In genomic region chr10:68959695-68960524, GRCh38 we compare ENCODE assay signal across 15 cellular contexts. TPM values are rescaled to one million over a fixed set of nuclear protein-coding genes. Genes with fewer than 3 reads are reported as not detected.
DNase-seq lines count a peak whose midpoint lies in the region; ATAC-seq, FAIRE-seq and TF ChIP-seq lines count a peak whose summit lies in the region.
"Had no signal": no experiment of that assay in that cellular context is flagged by ENCODE, and none has a peak within 500 bp of the region (broad histone marks: within the 10 kb centered on the region; RNA-seq: fewer than 3 reads in every experiment).

No MANE protein-coding gene starts in this region.

- no peak overlapping the region for H4K91ac ChIP-seq in trophoblast cell (ENCODE audit: low read depth, low read length)

- no peak for FAIRE-seq in small intestine (lab: Jason Lieb, UNC)
- FAIRE-seq: GM19239 had no signal

- no peak overlapping the region for H3K14ac ChIP-seq in trophoblast cell (ENCODE audit: low read length)

- peak overlapping the region; percentile 88 for H3K27ac Mint-ChIP-seq in activated T-cell treated with anti-CD3 and anti-CD28 coated beads, Interleukin-2, amount 50 U/mL, for 24 hours
- H3K27ac Mint-ChIP-seq in activated naive CD8-positive, alpha-beta T cell treated with anti-CD3 and anti-CD28 coated beads for 36 hours, result peak overlapping the region; percentile 73
- H3K27ac Mint-ChIP-seq: type B pancreatic cell had no signal

- H3K27me3 ChIP-seq in trophoblast cell (ENCODE audit: insufficient read depth, low read length) (no peaks in the 10 kb centered on the region), small intestine (ENCODE audit: control insufficient read depth in 2 of 2, insufficient read depth in 2 of 2, low read length in 2 of 2) (no peaks in the 10 kb centered on the region)

- H3K9me3 Mint-ChIP-seq in activated T-cell treated with anti-CD3 and anti-CD28 coated beads, Interleukin-2, amount 50 U/mL, for 24 hours, result no peaks in the 10 kb centered on the region
- H3K9me3 Mint-ChIP-seq in activated naive CD8-positive, alpha-beta T cell treated with anti-CD3 and anti-CD28 coated beads for 36 hours, result no peaks in the 10 kb centered on the region
- H3K9me3 Mint-ChIP-seq: type B pancreatic cell had no signal

- H3K4me1 ChIP-seq in trophoblast cell (ENCODE audit: control insufficient read depth in 1 of 2, insufficient read depth in 2 of 2, low read length in 2 of 2) (peaks cover 0 to 2% of the 10 kb centered on the region in 2 experiments), small intestine (ENCODE audit: control insufficient read depth in 2 of 2, insufficient read depth in 1 of 2, low read depth in 1 of 2, low read length in 1 of 2) (peaks cover 1 to 2% of the 10 kb centered on the region in 2 donors), mucosa of descending colon (ENCODE audit: low read depth) (peaks cover 14% of the 10 kb centered on the region)
- H3K4me1 ChIP-seq: parathyroid adenoma had no signal

- no peak for ATAC-seq in mucosa of descending colon
- ATAC-seq: lower lobe of right lung had no signal

- TF ChIP-seq CTCF in NB4 (IDR thresholded peaks at IDR 0.05; ENCODE audit: low read depth, low read length) (no peak), mucosa of descending colon (IDR thresholded peaks at IDR 0.05) (no peak)

- intact Hi-C loops in mucosa of descending colon (cut with DNase I, micrococcal nuclease), result no loop called here

- H3K9me3 ChIP-seq in trophoblast cell (ENCODE audit: insufficient read depth, low read depth, low read length) (peaks cover 2% of the 10 kb centered on the region), small intestine (ENCODE audit: control insufficient read depth, low read depth) (no peaks in the 10 kb centered on the region), mucosa of descending colon (no peaks in the 10 kb centered on the region)
- H3K9me3 ChIP-seq: lower lobe of right lung had no signal

- no peak overlapping the region for H2AFZ ChIP-seq in trophoblast cell (ENCODE audit: insufficient read depth, low read length, poor library complexity)
- H2AFZ ChIP-seq: parathyroid adenoma had no signal

- peaks cover 53% of the 10 kb centered on the region for H3K4me1 Mint-ChIP-seq in activated T-cell treated with anti-CD3 and anti-CD28 coated beads, Interleukin-2, amount 50 U/mL, for 24 hours (ENCODE audit: low read depth)
- H3K4me1 Mint-ChIP-seq in activated naive CD8-positive, alpha-beta T cell treated with anti-CD3 and anti-CD28 coated beads for 36 hours, result peaks cover 38% of the 10 kb centered on the region

- no peak overlapping the region for H3K18ac ChIP-seq in trophoblast cell (ENCODE audit: low read length)

- H4K8ac ChIP-seq in trophoblast cell (ENCODE audit: low read depth, low read length), result no peak overlapping the region

- H3K36me3 ChIP-seq in trophoblast cell (ENCODE audit: control insufficient read depth in 1 of 2, insufficient read depth in 2 of 2, low read length in 2 of 2) (peaks cover 17 to 31% of the 10 kb centered on the region in 2 experiments), small intestine (ENCODE audit: control insufficient read depth in 2 of 2, insufficient read depth in 2 of 2, low read length in 2 of 2) (peaks cover 11 to 14% of the 10 kb centered on the region in 2 donors), mucosa of descending colon (ENCODE audit: low read depth) (no peaks in the 10 kb centered on the region)

- peak overlapping the region; percentile 85 for H3K4ac ChIP-seq in trophoblast cell (ENCODE audit: low read depth, low read length)

- no peak overlapping the region for H2BK120ac ChIP-seq in trophoblast cell (ENCODE audit: insufficient read depth, low read length, poor library complexity)

- H2BK5ac ChIP-seq in trophoblast cell (ENCODE audit: low read depth, low read length, poor library complexity), result no peak overlapping the region

- H3K4me3 ChIP-seq in NB4 (ENCODE audit: low read depth, low read length) (peak overlapping the region; percentile 85), trophoblast cell (ENCODE audit: low read depth, low read length) (no peak overlapping the region), small intestine (ENCODE audit: low read depth in 1 of 2, low read length in 2 of 2) (no peak overlapping the region), mucosa of descending colon (no peak overlapping the region)
- H3K4me3 ChIP-seq: lower lobe of right lung had no signal

- H3K79me2 ChIP-seq in trophoblast cell (ENCODE audit: control insufficient read depth, insufficient read depth, low read length, poor library complexity), result peaks cover 19% of the 10 kb centered on the region

- H3K23ac ChIP-seq in trophoblast cell (ENCODE audit: low read length), result no peak overlapping the region

- no peak overlapping the region for H4K12ac ChIP-seq in trophoblast cell (ENCODE audit: low read depth, low read length)

- H3K4me2 ChIP-seq in trophoblast cell (ENCODE audit: low read length), result no peak overlapping the region

- H2AK5ac ChIP-seq in trophoblast cell (ENCODE audit: low read length), result no peak overlapping the region

- no CpG with 5 or more reads among the region's 3 CpGs for WGBS in trophoblast cell (ENCODE audit: extremely low coverage, insufficient coverage, insufficient read length)
- 86 to 93% (median 91%) methylated on average over 3 of the region's 3 CpGs for WGBS in small intestine, 3 donors

- DNase-seq in activated T-cell treated with anti-CD3 and anti-CD28 coated beads, Interleukin-2, amount 50 U/mL, for 24 hours, result no peak
- no peak for DNase-seq in activated T-cell treated with anti-CD3 and anti-CD28 coated beads, Interleukin-2, amount 50 U/mL, for 1 hour
- DNase-seq in NB4 (ENCODE audit: low read depth) (no peak), trophoblast cell (no peak), HuH-7 (ENCODE audit: low spot score) (no peak), small intestine (no peak), mucosa of descending colon (no peak)
- no peak for DNase-seq in activated naive CD8-positive, alpha-beta T cell treated with anti-CD3 and anti-CD28 coated beads for 36 hours
- DNase-seq: amniotic stem cell, DMS 273 treated with DMSO at 0.1 percent for 48 hours, lower lobe of right lung, NCI-H2081 treated with DMSO at 0.1 percent for 48 hours had no signal

- H3K27ac ChIP-seq in trophoblast cell (ENCODE audit: low read depth, low read length), result no peak overlapping the region
- no peak overlapping the region for H3K27ac ChIP-seq in small intestine (ENCODE audit: low read depth in 1 of 2, low read length in 1 of 2)
- H3K27ac ChIP-seq: lower lobe of right lung, parathyroid adenoma had no signal

- H3K36me3 Mint-ChIP-seq in activated T-cell treated with anti-CD3 and anti-CD28 coated beads, Interleukin-2, amount 50 U/mL, for 24 hours (ENCODE audit: low read depth), result peaks cover 95% of the 10 kb centered on the region
- peaks cover 64% of the 10 kb centered on the region for H3K36me3 Mint-ChIP-seq in activated naive CD8-positive, alpha-beta T cell treated with anti-CD3 and anti-CD28 coated beads for 36 hours

- TF ChIP-seq POLR2A in NB4 (IDR thresholded peaks at IDR 0.05; ENCODE audit: extremely low read depth, insufficient read length), result no peak

- no peaks in the 10 kb centered on the region for H3K27me3 Mint-ChIP-seq in activated T-cell treated with anti-CD3 and anti-CD28 coated beads, Interleukin-2, amount 50 U/mL, for 24 hours
- H3K27me3 Mint-ChIP-seq in activated naive CD8-positive, alpha-beta T cell treated with anti-CD3 and anti-CD28 coated beads for 36 hours, result peaks cover 4% of the 10 kb centered on the region
- H3K27me3 Mint-ChIP-seq: type B pancreatic cell had no signal

- peak overlapping the region; percentile 78 for H3K4me3 Mint-ChIP-seq in activated T-cell treated with anti-CD3 and anti-CD28 coated beads, Interleukin-2, amount 50 U/mL, for 24 hours
- H3K4me3 Mint-ChIP-seq in activated naive CD8-positive, alpha-beta T cell treated with anti-CD3 and anti-CD28 coated beads for 36 hours, result peak overlapping the region; percentile 46
- H3K4me3 Mint-ChIP-seq: type B pancreatic cell had no signal

- no peak overlapping the region for H3K9ac ChIP-seq in trophoblast cell (ENCODE audit: low read length)
- H3K9ac ChIP-seq: parathyroid adenoma had no signal

- H3K79me1 ChIP-seq in trophoblast cell (ENCODE audit: low read length), result peaks cover 4% of the 10 kb centered on the region

- H2BK12ac ChIP-seq in trophoblast cell (ENCODE audit: low read length), result no peak overlapping the region

RNA-seq across cellular contexts. Expression of gene DDX21, which starts 3.9 kb away (rescaled TPM):
- total RNA-seq in activated naive CD8-positive, alpha-beta T cell treated with anti-CD3 and anti-CD28 coated beads for 36 hours, result 100 to 1,000 TPM; 306 to 308 TPM
- 117 and 122 TPM in 2 replicates for polyA plus RNA-seq in trophoblast cell (2013)
- polyA plus RNA-seq in small intestine, result 10 to 100 TPM; 14.1 to 40.5 (median 16.5) TPM
- 10 to 100 TPM; 24.5 to 35.6 (median 31.8) TPM for total RNA-seq in mucosa of descending colon

RNA-seq across cellular contexts. Expression of gene KIFBP, which starts 28.7 kb away (rescaled TPM):
- total RNA-seq in activated naive CD8-positive, alpha-beta T cell treated with anti-CD3 and anti-CD28 coated beads for 36 hours, result 10 to 100 TPM; 13.3 to 14.1 TPM
- 17.9 and 18.2 TPM in 2 replicates for polyA plus RNA-seq in trophoblast cell (2013)
- polyA plus RNA-seq in small intestine, result 10 to 100 TPM; 10.3 to 14.5 (median 12.0) TPM
- total RNA-seq in mucosa of descending colon, result 10 to 100 TPM; 15.7 to 24.0 (median 19.5) TPM

RNA-seq across cellular contexts. Expression of gene DDX50, which starts 58.8 kb away (rescaled TPM):
- 10 to 100 TPM; 74.1 to 79.1 TPM for total RNA-seq in activated naive CD8-positive, alpha-beta T cell treated with anti-CD3 and anti-CD28 coated beads for 36 hours
- 31.1 and 31.4 TPM in 2 replicates for polyA plus RNA-seq in trophoblast cell (2013)
- 10 to 100 TPM; 12.3 to 25.3 (median 18.6) TPM for polyA plus RNA-seq in small intestine
- total RNA-seq in mucosa of descending colon, result 10 to 100 TPM; 15.2 to 40.6 (median 24.6) TPM

Comparison
In these comparisons a context has a peak if more than half of its experiments do, and no peak if none do; other contexts are left out.
1. RNA of gene DDX21, which starts 3.9 kb away (total RNA-seq): 306 to 308 TPM in activated naive CD8-positive, alpha-beta T cell treated with anti-CD3 and anti-CD28 coated beads for 36 hours; 24.5 to 35.6 TPM in mucosa of descending colon; every median in the first group is over 4 times any median in the second.